12 cellular contexts compared by ENCODE assay signal in genomic region chr15:68384451-68385239, GRCh38. TPM values are rescaled to one million over a fixed set of nuclear protein-coding genes. Genes with fewer than 3 reads are reported as not detected.
A peak's percentile ranks its signal among the peaks of the same experiment; 100 is the strongest.
DNase-seq lines count a peak whose midpoint lies in the region; ATAC-seq, FAIRE-seq and TF ChIP-seq lines count a peak whose summit lies in the region.
"Had no signal": no experiment of that assay in that cellular context is flagged by ENCODE, and none has a peak within 500 bp of the region (broad histone marks: within the 10 kb centered on the region; RNA-seq: fewer than 3 reads in every experiment).

No MANE protein-coding gene starts in this region.

- peaks cover 32% of the 10 kb centered on the region for H3K36me3 Mint-ChIP-seq in astrocyte (ENCODE audit: low read depth, unreplicated experiment)
- H3K36me3 Mint-ChIP-seq: stimulated activated naive B cell treated with anti-CD40 and anti-IgM and Interleukin-4, amounts not matched to agents 10 μg/mL and 1 μg/mL and 100 μg/mL, for 72 hours had no signal

- peaks cover 40% of the 10 kb centered on the region for H3K4me1 ChIP-seq in astrocyte (ENCODE audit: insufficient read depth, low read length)
- H3K4me1 ChIP-seq in A673 (ENCODE audit: insufficient read depth, low read length, poor library complexity, severe bottlenecking), result no peaks in the 10 kb centered on the region

- peak overlapping the region; percentile 35 for H3K9ac ChIP-seq in astrocyte (ENCODE audit: low read length)

- H3K4me3 Mint-ChIP-seq in astrocyte (ENCODE audit: unreplicated experiment), result peak overlapping the region; percentile 47
- H3K4me3 Mint-ChIP-seq: effector memory CD8-positive, alpha-beta T cell; stimulated activated naive B cell treated with anti-CD40 and anti-IgM and Interleukin-4, amounts not matched to agents 10 μg/mL and 1 μg/mL and 100 μg/mL, for 72 hours had no signal

- peak overlapping the region; percentile 93 for H3K27ac Mint-ChIP-seq in astrocyte (ENCODE audit: unreplicated experiment)
- H3K27ac Mint-ChIP-seq: effector memory CD8-positive, alpha-beta T cell; stimulated activated naive B cell treated with anti-CD40 and anti-IgM and Interleukin-4, amounts not matched to agents 10 μg/mL and 1 μg/mL and 100 μg/mL, for 72 hours had no signal

- H3K79me2 ChIP-seq in astrocyte (ENCODE audit: insufficient read depth, low read length), result peaks cover 53% of the 10 kb centered on the region

- no peaks in the 10 kb centered on the region for H3K9me3 ChIP-seq in astrocyte (ENCODE audit: insufficient read depth, low read depth, low read length)
- H3K9me3 ChIP-seq in A673 (ENCODE audit: low read depth, low read length, poor library complexity, severe bottlenecking), result peaks cover 5% of the 10 kb centered on the region

- DNase-seq in HK-2 (ENCODE audit: unreplicated experiment) (peak; percentile 7), astrocyte (ENCODE audit: low read depth) (peak; percentile 94), left ventricle myocardium superior (peak; percentile 58), stromal cell of bone marrow (ENCODE audit: low read depth) (peak; percentile 97), NCI-H1694 treated with DMSO at 0.1 percent for 48 hours (lab: John Stamatoyannopoulos, UW) (no peak), A673 (ENCODE audit: low spot score) (no peak)
- DNase-seq in activated naive CD4-positive, alpha-beta T cell (lab: John Stamatoyannopoulos, UW), result no peak
- DNase-seq: effector memory CD8-positive, alpha-beta T cell; NCI-H2171 treated with DMSO at 0.1 percent for 48 hours; nucleus accumbens; stimulated activated naive B cell treated with anti-CD40 and anti-IgM and Interleukin-4, amounts not matched to agents 10 μg/mL and 1 μg/mL and 100 μg/mL, for 72 hours had no signal

- H2AFZ ChIP-seq in astrocyte (ENCODE audit: low read depth, low read length), result no peak overlapping the region

- H3K27me3 ChIP-seq in astrocyte (ENCODE audit: insufficient read depth, low read length) (no peaks in the 10 kb centered on the region), A673 (replicated peaks; ENCODE audit: insufficient read depth, low read depth, low read length, poor library complexity) (no peaks in the 10 kb centered on the region)

- ATAC-seq in left ventricle myocardium superior, result peak; percentile 68
- no peak for ATAC-seq in HG02885 (IDR thresholded peaks at IDR 0.05; ENCODE audit: poor library complexity, unreplicated experiment)
- ATAC-seq: effector memory CD8-positive, alpha-beta T cell; stimulated activated naive B cell treated with anti-CD40 and anti-IgM and Interleukin-4, amounts not matched to agents 10 μg/mL and 1 μg/mL and 100 μg/mL, for 72 hours had no signal

- CTCF ChIA-PET in A673 (lab: Charles Lee), result interaction anchor here (0.6 to 1.3 kb wide), 3 partner anchors 39 to 170 kb away, joined by 3 to 17 read pairs (median 4); no protein-coding TSS in a partner anchor

- POLR2A ChIA-PET in A673 (lab: Charles Lee; ENCODE audit: low non-redundant PET), result no interaction called here

- no TSS peak for BruUV-seq in A673 (replicated peaks; lab: Mats Ljungman, UMichigan)

- peak; percentile 90 for FAIRE-seq in astrocyte (lab: Jason Lieb, UNC)

- intact Hi-C loops in left ventricle myocardium superior (cut with micrococcal nuclease), result loop anchor here (5.0 kb wide), 1 partner anchor 77 kb away; no protein-coding TSS in a partner anchor
- intact Hi-C loops in A673 (cut with micrococcal nuclease; ENCODE audit: unreplicated experiment), result no loop called here

- no peaks in the 10 kb centered on the region for H3K36me3 ChIP-seq in astrocyte (ENCODE audit: insufficient read depth, low read length)
- no peaks in the 10 kb centered on the region for H3K36me3 ChIP-seq in A673 (ENCODE audit: insufficient read depth, low read length, poor library complexity, severe bottlenecking)

- H4K20me1 ChIP-seq in astrocyte (ENCODE audit: insufficient read depth, low read length), result peaks cover 14% of the 10 kb centered on the region

- H3K27me3 Mint-ChIP-seq in astrocyte (ENCODE audit: low read depth, unreplicated experiment), result peaks cover 2% of the 10 kb centered on the region

- H3K4me3 ChIP-seq in astrocyte (ENCODE audit: insufficient read depth, low read depth, low read length) (no peak overlapping the region), A673 (ENCODE audit: low read depth, low read length, poor library complexity, severe bottlenecking) (no peak overlapping the region)

- H3K4me1 Mint-ChIP-seq in astrocyte (ENCODE audit: low read depth, unreplicated experiment), result peaks cover 33% of the 10 kb centered on the region

- H3K9me3 Mint-ChIP-seq in astrocyte (ENCODE audit: unreplicated experiment), result peaks cover 3% of the 10 kb centered on the region
- H3K9me3 Mint-ChIP-seq: effector memory CD8-positive, alpha-beta T cell; stimulated activated naive B cell treated with anti-CD40 and anti-IgM and Interleukin-4, amounts not matched to agents 10 μg/mL and 1 μg/mL and 100 μg/mL, for 72 hours had no signal

- peak overlapping the region; percentile 52 for H3K4me2 ChIP-seq in astrocyte (ENCODE audit: low read length)

- H3K27ac ChIP-seq in astrocyte (ENCODE audit: low read depth, low read length) (peak overlapping the region; percentile 66), A673 (ENCODE audit: low read depth, low read length, poor library complexity, severe bottlenecking) (no peak overlapping the region)

- no peak for TF ChIP-seq CTCF in astrocyte (IDR thresholded peaks at IDR 0.05; ENCODE audit: insufficient read depth, low read depth, low read length)
- no peak for TF ChIP-seq CTCF in A673 (conservative IDR thresholded peaks at IDR 0.05; ENCODE audit: low read depth, low read length)

RNA-seq across cellular contexts. Expression of gene ITGA11, which starts 47.3 kb away (rescaled TPM):
- 193 and 369 TPM in 2 replicates for total RNA-seq in astrocyte
- total RNA-seq in left ventricle myocardium superior, result 23.5 TPM
- 0.17 and 0.45 TPM in 2 replicates for total RNA-seq in A673 (2021)

Comparison
In these comparisons a context has a peak if more than half of its experiments do, and no peak if none do; other contexts are left out.
1. DNase-seq: peak in HK-2 (single experiment), astrocyte (single experiment), left ventricle myocardium superior (single experiment) and stromal cell of bone marrow (single experiment); none in activated naive CD4-positive, alpha-beta T cell (0 of 4), NCI-H1694 treated with DMSO at 0.1 percent for 48 hours (single experiment) and A673 (single experiment).
2. RNA of gene ITGA11, which starts 47.3 kb away (total RNA-seq): 193 to 369 TPM in astrocyte and 23.5 TPM in left ventricle myocardium superior (single experiment); 0.17 to 0.45 TPM in A673; every median in the first group is over 10 times any median in the second.